In genomic region chr1:221897312-221897711, GRCh38 we compare ENCODE assay signal across 21 cellular contexts.
DNase-seq lines count a peak whose midpoint lies in the region; ATAC-seq and TF ChIP-seq lines count a peak whose summit lies in the region.
"Had no signal": no experiment of that assay in that cellular context is flagged by ENCODE, and none has a peak within 500 bp of the region (broad histone marks: within the 10 kb centered on the region; RNA-seq: fewer than 3 reads in every experiment).

No MANE protein-coding gene starts in this region.

- H3K4me2 ChIP-seq in GM23338 (no peak overlapping the region), trophoblast cell (ENCODE audit: low read length) (no peak overlapping the region)

- no peaks in the 10 kb centered on the region for H3K36me3 Mint-ChIP-seq in GM23338 (ENCODE audit: low read depth)
- H3K36me3 Mint-ChIP-seq: CD8-positive, alpha-beta memory T cell had no signal

- no peak overlapping the region for H3K4me3 Mint-ChIP-seq in GM23338
- H3K4me3 Mint-ChIP-seq: activated CD4-positive, alpha-beta memory T cell treated with anti-CD3 and anti-CD28 coated beads, Interleukin-2, amount 10 ng/mL, durations not matched to agents 7 days and 5 days; CD8-positive, alpha-beta memory T cell; nephron had no signal

- no peak overlapping the region for H2BK120ac ChIP-seq in trophoblast cell (ENCODE audit: insufficient read depth, low read length, poor library complexity)

- no peak overlapping the region for H2BK5ac ChIP-seq in trophoblast cell (ENCODE audit: low read depth, low read length, poor library complexity)

- H2AFZ ChIP-seq in GM23338 (0 out of 2 replicates have a peak overlapping the region, but pooled peaks have one; percentile 48), trophoblast cell (ENCODE audit: insufficient read depth, low read length, poor library complexity) (no peak overlapping the region)

- H3K79me2 ChIP-seq in GM23338 (replicated peaks; ENCODE audit: insufficient read depth) = no peaks in the 10 kb centered on the region
- no peaks in the 10 kb centered on the region for H3K79me2 ChIP-seq in trophoblast cell (ENCODE audit: control insufficient read depth, insufficient read depth, low read length, poor library complexity)

- no peaks in the 10 kb centered on the region for H3K9me3 Mint-ChIP-seq in GM23338
- H3K9me3 Mint-ChIP-seq: activated CD4-positive, alpha-beta memory T cell treated with anti-CD3 and anti-CD28 coated beads, Interleukin-2, amount 10 ng/mL, durations not matched to agents 7 days and 5 days; CD8-positive, alpha-beta memory T cell had no signal

- H3K4me3 ChIP-seq in GM23338 = no peak overlapping the region
- H3K4me3 ChIP-seq in adipocyte (ENCODE audit: low read length) = peak overlapping the region; percentile 14
- H3K4me3 ChIP-seq in trophoblast cell (ENCODE audit: low read depth, low read length) = no peak overlapping the region
- H3K4me3 ChIP-seq: body of pancreas, HAP-1, left ventricle myocardium inferior had no signal

- no peak overlapping the region for H3K23ac ChIP-seq in trophoblast cell (ENCODE audit: low read length)

- H3K27ac Mint-ChIP-seq in GM23338 = no peak overlapping the region
- H3K27ac Mint-ChIP-seq: activated CD4-positive, alpha-beta memory T cell treated with anti-CD3 and anti-CD28 coated beads, Interleukin-2, amount 10 ng/mL, durations not matched to agents 7 days and 5 days; CD8-positive, alpha-beta memory T cell; nephron had no signal

- H3K79me1 ChIP-seq in trophoblast cell (ENCODE audit: low read length) = no peaks in the 10 kb centered on the region

- H3K9me2 ChIP-seq in GM23338 (ENCODE audit: insufficient read depth) = no peaks in the 10 kb centered on the region

- H3F3A ChIP-seq in GM23338 (replicated peaks; ENCODE audit: low read depth) = no peaks in the 10 kb centered on the region

- peak overlapping the region; percentile 80 for H3K9ac ChIP-seq in adipocyte (ENCODE audit: low read length)
- no peak overlapping the region for H3K9ac ChIP-seq in trophoblast cell (ENCODE audit: low read length)

- no peak overlapping the region for H3K14ac ChIP-seq in trophoblast cell (ENCODE audit: low read length)

- H2AK5ac ChIP-seq in trophoblast cell (ENCODE audit: low read length) = no peak overlapping the region

- no peaks in the 10 kb centered on the region for H3K27me3 Mint-ChIP-seq in GM23338 (ENCODE audit: insufficient read depth, low read depth, poor library complexity)
- H3K27me3 Mint-ChIP-seq: activated CD4-positive, alpha-beta memory T cell treated with anti-CD3 and anti-CD28 coated beads, Interleukin-2, amount 10 ng/mL, durations not matched to agents 7 days and 5 days; CD8-positive, alpha-beta memory T cell had no signal

- H3K27me3 ChIP-seq in GM23338 (ENCODE audit: insufficient read depth) (no peaks in the 10 kb centered on the region), adipocyte (replicated peaks; ENCODE audit: control insufficient read depth, insufficient read depth, low read length) (no peaks in the 10 kb centered on the region), trophoblast cell (ENCODE audit: insufficient read depth, low read length) (no peaks in the 10 kb centered on the region)
- H3K27me3 ChIP-seq: body of pancreas had no signal

- no peaks in the 10 kb centered on the region for H4K20me1 ChIP-seq in GM23338 (replicated peaks; ENCODE audit: insufficient read depth)

- H4K12ac ChIP-seq in trophoblast cell (ENCODE audit: low read depth, low read length) = no peak overlapping the region

- TF ChIP-seq CTCF in GM23338 (conservative IDR thresholded peaks at IDR 0.05; ENCODE audit: low read depth in 2 of 2) = no peak

- H4K91ac ChIP-seq in trophoblast cell (ENCODE audit: low read depth, low read length) = no peak overlapping the region

- H3K36me3 ChIP-seq in GM23338 (ENCODE audit: insufficient read depth) (no peaks in the 10 kb centered on the region; the same call in 1 of the 2 replicates), adipocyte (ENCODE audit: control insufficient read depth, insufficient read depth, low read length, severe bottlenecking) (no peaks in the 10 kb centered on the region), trophoblast cell (ENCODE audit: control insufficient read depth in 1 of 2, insufficient read depth in 2 of 2, low read length in 2 of 2) (no peaks in the 10 kb centered on the region)
- H3K36me3 ChIP-seq: HAP-1, left ventricle myocardium inferior had no signal

- H3K27ac ChIP-seq in GM23338 (ENCODE audit: low read depth) = no peak overlapping the region
- H3K27ac ChIP-seq in trophoblast cell (ENCODE audit: low read depth, low read length) = no peak overlapping the region
- H3K27ac ChIP-seq: body of pancreas, HL-60, left ventricle myocardium inferior had no signal

- ATAC-seq in GM23338 = no peak
- no peak for ATAC-seq in GM21447 (IDR thresholded peaks at IDR 0.05; ENCODE audit: unreplicated experiment)
- ATAC-seq: body of pancreas; Panc1; stimulated activated naive CD8-positive, alpha-beta T cell treated with anti-CD3 and anti-CD28 coated beads, Interleukin-15, Interleukin-2, amounts not matched to agents 100 U/mL and 50 U/mL, for 24 hours had no signal

- no peaks in the 10 kb centered on the region for H3K4me1 ChIP-seq in GM23338 (ENCODE audit: insufficient read depth)
- H3K4me1 ChIP-seq in adipocyte (ENCODE audit: control insufficient read depth, insufficient read depth, low read length) = peaks cover 23% of the 10 kb centered on the region
- no peaks in the 10 kb centered on the region for H3K4me1 ChIP-seq in trophoblast cell (ENCODE audit: control insufficient read depth in 1 of 2, insufficient read depth in 2 of 2, low read length in 2 of 2)
- H3K4me1 ChIP-seq: body of pancreas, HAP-1, left ventricle myocardium inferior had no signal

- WGBS in trophoblast cell (ENCODE audit: extremely low coverage, insufficient coverage, insufficient read length) = no CpG with 5 or more reads among the region's 2 CpGs

- H3K4ac ChIP-seq in trophoblast cell (ENCODE audit: low read depth, low read length) = no peak overlapping the region

- no peak overlapping the region for H3K18ac ChIP-seq in trophoblast cell (ENCODE audit: low read length)

- H4K8ac ChIP-seq in trophoblast cell (ENCODE audit: low read depth, low read length) = no peak overlapping the region

- no peaks in the 10 kb centered on the region for H3K4me1 Mint-ChIP-seq in GM23338
- H3K4me1 Mint-ChIP-seq: activated CD4-positive, alpha-beta memory T cell treated with anti-CD3 and anti-CD28 coated beads, Interleukin-2, amount 10 ng/mL, durations not matched to agents 7 days and 5 days; CD8-positive, alpha-beta memory T cell; nephron had no signal

- H3K9me3 ChIP-seq in adipocyte (ENCODE audit: control insufficient read depth, low read length) (peaks cover 6% of the 10 kb centered on the region), trophoblast cell (ENCODE audit: insufficient read depth, low read depth, low read length) (no peaks in the 10 kb centered on the region)
- H3K9me3 ChIP-seq: body of pancreas, HAP-1 had no signal

- H2BK12ac ChIP-seq in trophoblast cell (ENCODE audit: low read length) = no peak overlapping the region

- DNase-seq in AG08396 (ENCODE audit: low spot score) (peak; percentile 31), GM23338 (ENCODE audit: low spot score) (no peak), adipocyte (ENCODE audit: low read depth) (peak; percentile 84), iris pigment epithelial cell (ENCODE audit: low read depth) (peak; percentile 59), NCI-H345 treated with DMSO at 0.1 percent for 48 hours (lab: John Stamatoyannopoulos, UW; ENCODE audit: unreplicated experiment) (no peak), trophoblast cell (no peak), HK-2 (ENCODE audit: unreplicated experiment) (no peak)
- DNase-seq: activated CD4-positive, alpha-beta memory T cell treated with anti-CD3 and anti-CD28 coated beads, Interleukin-2, amount 10 ng/mL, durations not matched to agents 7 days and 5 days; body of pancreas; CD8-positive, alpha-beta memory T cell; effector memory CD4-positive, alpha-beta T cell; hippocampal formation; left ventricle myocardium inferior; NCI-H2227 treated with DMSO at 0.1 percent for 48 hours; stimulated activated CD4-positive, alpha-beta T cell treated with anti-CD3 and anti-CD28 coated beads, Interleukin-4, amount 100 ng/mL, for 4 hours; stimulated activated naive CD8-positive, alpha-beta T cell treated with anti-CD3 and anti-CD28 coated beads, Interleukin-15, Interleukin-2, amounts not matched to agents 100 U/mL and 50 U/mL, for 24 hours had no signal

TF ChIP-seq in GM23338, 12 proteins besides CTCF, POLR2A, EP300 and RAD21 (continues in another document):
- no peak for TF ChIP-seq JUNB (IDR thresholded peaks at IDR 0.05; ENCODE audit: unreplicated experiment)
- TF ChIP-seq EZH2phosphoT487 (IDR thresholded peaks at IDR 0.05; ENCODE audit: unreplicated experiment) = no peak
- TF ChIP-seq EZH2 (IDR thresholded peaks at IDR 0.05; ENCODE audit: low read depth, unreplicated experiment) = no peak
- TF ChIP-seq ZNF331 (CRISPR knock-in tag; IDR thresholded peaks at IDR 0.05; ENCODE audit: low read depth) = no peak
- TF ChIP-seq CREB1 (CRISPR knock-in tag; IDR thresholded peaks at IDR 0.05; ENCODE audit: low read depth) = no peak
- no peak for TF ChIP-seq NANOG (IDR thresholded peaks at IDR 0.05; ENCODE audit: borderline replicate concordance)
- no peak for TF ChIP-seq ZNF114 (CRISPR knock-in tag; IDR thresholded peaks at IDR 0.05)

Comparison
In these comparisons a context has a peak if more than half of its experiments do, and no peak if none do; other contexts are left out.
1. DNase-seq: peak in AG08396 (single experiment), adipocyte (single experiment) and iris pigment epithelial cell (single experiment); none in GM23338 (single experiment), NCI-H345 treated with DMSO at 0.1 percent for 48 hours (single experiment), trophoblast cell (0 of 2) and HK-2 (single experiment).